8 cellular contexts compared by ENCODE assay signal in genomic region chr16:56682703-56683397, GRCh38. TPM values are rescaled to one million over a fixed set of nuclear protein-coding genes. Genes with fewer than 3 reads are reported as not detected.
DNase-seq lines count a peak whose midpoint lies in the region; ATAC-seq and TF ChIP-seq lines count a peak whose summit lies in the region.

No MANE protein-coding gene starts in this region.

- H3K9me3 ChIP-seq in BLaER1 treated with 17β-estradiol and CSF1 and Interleukin-3, amounts not matched to agents 10 nM and 100 nM (replicated peaks in 1 of 11): peaks cover 10 to 16% (median 14%) of the 10 kb centered on the region in 11 experiments; a peak in 21 of 22 replicates
- no peaks in the 10 kb centered on the region for H3K9me3 ChIP-seq in HCT116 (ENCODE audit: control insufficient read depth in 1 of 2, insufficient read depth in 1 of 2, low read depth in 1 of 2, low read length in 2 of 2)
- H3K9me3 ChIP-seq in iPS DF 6.9 (ENCODE audit: control insufficient read depth, insufficient read depth, low read length): no peaks in the 10 kb centered on the region

- WGBS in iPS DF 6.9 (ENCODE audit: insufficient coverage, insufficient read length): no CpG with 5 or more reads among the region's 8 CpGs

- TF ChIP-seq POLR2A in HCT116 (IDR thresholded peaks at IDR 0.05; ENCODE audit: borderline replicate concordance, extremely low read depth, insufficient read depth, insufficient read length): no peak

- RAD21 ChIA-PET in HCT116 (lab: Charles Lee; ENCODE audit: low non-redundant PET in 1 of 2, low total read pairs in 2 of 2, uncharacterized antibody in 2 of 2, unreplicated experiment in 2 of 2): interaction anchor here in 1 of 2 experiments (1.1 kb wide), 1 partner anchor 29 kb away, joined by 3 read pairs; no protein-coding TSS in a partner anchor

- no peaks in the 10 kb centered on the region for H3K9me3 Mint-ChIP-seq in activated CD8-positive, alpha-beta memory T cell treated with anti-CD3 and anti-CD28 coated beads, Interleukin-2, amount 10 ng/mL, durations not matched to agents 7 days and 5 days (ENCODE audit: low read depth)
- no peaks in the 10 kb centered on the region for H3K9me3 Mint-ChIP-seq in stimulated activated effector memory CD8-positive, alpha-beta T cell treated with anti-CD3 and anti-CD28 coated beads, Interleukin-12 subunit alpha, Interleukin-12 subunit beta, amount 100 ng/mL, for 72 hours

- no peaks in the 10 kb centered on the region for H3K79me2 ChIP-seq in HCT116 (ENCODE audit: insufficient read depth, low read length)

- H3K36me3 Mint-ChIP-seq in activated CD8-positive, alpha-beta memory T cell treated with anti-CD3 and anti-CD28 coated beads, Interleukin-2, amount 10 ng/mL, durations not matched to agents 7 days and 5 days: peaks cover 1% of the 10 kb centered on the region
- H3K36me3 Mint-ChIP-seq in stimulated activated effector memory CD8-positive, alpha-beta T cell treated with anti-CD3 and anti-CD28 coated beads, Interleukin-12 subunit alpha, Interleukin-12 subunit beta, amount 100 ng/mL, for 72 hours: peaks cover 7% of the 10 kb centered on the region

- no peaks in the 10 kb centered on the region for H3K9me2 ChIP-seq in HCT116 (ENCODE audit: insufficient read depth)

- ATAC-seq in HCT116: 0 out of 2 replicates have a peak, but pooled peaks have one; percentile 1
- ATAC-seq in activated CD8-positive, alpha-beta memory T cell treated with anti-CD3 and anti-CD28 coated beads, Interleukin-2, amount 10 ng/mL, durations not matched to agents 7 days and 5 days: peak; percentile 10
- no peak for ATAC-seq in stimulated activated effector memory CD8-positive, alpha-beta T cell treated with anti-CD3 and anti-CD28 coated beads, Interleukin-12 subunit alpha, Interleukin-12 subunit beta, amount 100 ng/mL, for 72 hours

- DNase-seq in HCT116 (ENCODE audit: low read depth, low spot score) (no peak), iPS DF 6.9 (ENCODE audit: low read depth, low spot score) (no peak), NCI-H2196 (lab: John Stamatoyannopoulos, UW; ENCODE audit: unreplicated experiment) (no peak), SW 1271 (lab: John Stamatoyannopoulos, UW) (no peak), NCI-H345 treated with DMSO at 0.1 percent for 48 hours (lab: John Stamatoyannopoulos, UW; ENCODE audit: unreplicated experiment) (no peak)
- no peak for DNase-seq in activated CD8-positive, alpha-beta memory T cell treated with anti-CD3 and anti-CD28 coated beads, Interleukin-2, amount 10 ng/mL, durations not matched to agents 7 days and 5 days
- no peak for DNase-seq in stimulated activated effector memory CD8-positive, alpha-beta T cell treated with anti-CD3 and anti-CD28 coated beads, Interleukin-12 subunit alpha, Interleukin-12 subunit beta, amount 100 ng/mL, for 72 hours (ENCODE audit: low spot score in 2 of 2)

- H3K27me3 ChIP-seq in BLaER1 treated with 17β-estradiol and CSF1 and Interleukin-3, amounts not matched to agents 10 nM and 100 nM: peaks cover 0 to 3% (median 0%) of the 10 kb centered on the region in 11 experiments; a peak in 1 of 22 replicates
- H3K27me3 ChIP-seq in HCT116 (ENCODE audit: insufficient read depth, low read length): no peaks in the 10 kb centered on the region
- peaks cover 2% of the 10 kb centered on the region; the same call in 1 of the 2 replicates for H3K27me3 ChIP-seq in iPS DF 6.9 (ENCODE audit: control insufficient read depth, insufficient read depth, low read length)

- H3K4me1 ChIP-seq in BLaER1 treated with 17β-estradiol and CSF1 and Interleukin-3, amounts not matched to agents 10 nM and 100 nM: peaks cover 32 to 60% (median 52%) of the 10 kb centered on the region in 10 experiments
- peaks cover 13 to 32% of the 10 kb centered on the region in 2 experiments; a peak in 3 of 4 replicates for H3K4me1 ChIP-seq in HCT116 (ENCODE audit: control insufficient read depth in 1 of 2, insufficient read depth in 2 of 2, low read length in 2 of 2)
- peaks cover 4% of the 10 kb centered on the region; the same call in 1 of the 2 replicates for H3K4me1 ChIP-seq in iPS DF 6.9 (ENCODE audit: control insufficient read depth, insufficient read depth, low read length)

- CTCF ChIA-PET in HCT116 (lab: Charles Lee): interaction anchor here (0.9 kb wide), 1 partner anchor 19 kb away, joined by 5 read pairs; no protein-coding TSS in a partner anchor
- CTCF ChIA-PET in activated CD8-positive, alpha-beta memory T cell treated with anti-CD3 and anti-CD28 coated beads, Interleukin-2, amount 10 ng/mL, durations not matched to agents 7 days and 5 days (lab: Charles Lee): interaction anchor here (0.8 to 3.9 kb wide), 7 partner anchors 9 to 106 kb away, joined by 3 to 30 read pairs (median 5); partner anchors contain the start of gene MT1E

- peaks cover 0 to 14% (median 3%) of the 10 kb centered on the region in 11 experiments; a peak in 4 of 22 replicates for H3K36me3 ChIP-seq in BLaER1 treated with 17β-estradiol and CSF1 and Interleukin-3, amounts not matched to agents 10 nM and 100 nM
- H3K36me3 ChIP-seq in HCT116 (ENCODE audit: control insufficient read depth in 1 of 2, insufficient read depth in 2 of 2, low read length in 2 of 2) (no peaks in the 10 kb centered on the region), iPS DF 6.9 (ENCODE audit: control insufficient read depth, insufficient read depth, low read length) (no peaks in the 10 kb centered on the region)

- BruUV-seq in HCT116 (replicated peaks; lab: Mats Ljungman, UMichigan): TSS peak; percentile 92

- peak overlapping the region; percentile 30 to 89 (median 80); a peak in 20 of 22 replicates for H3K27ac ChIP-seq in BLaER1 treated with 17β-estradiol and CSF1 and Interleukin-3, amounts not matched to agents 10 nM and 100 nM
- H3K27ac ChIP-seq in HCT116 (ENCODE audit: low read depth, low read length) (peak overlapping the region; percentile 61), iPS DF 6.9 (ENCODE audit: low read length) (no peak overlapping the region)

- TF ChIP-seq CTCF in HCT116 (IDR thresholded peaks at IDR 0.05 in 2 of 3, conservative IDR thresholded peaks at IDR 0.05 in 1 of 3; ENCODE audit: borderline replicate concordance in 1 of 3, insufficient read depth in 1 of 3, low read depth in 2 of 3, low read length in 2 of 3): no peak

- POLR2A ChIA-PET in HCT116 (lab: Charles Lee): interaction anchor here (0.9 to 2.4 kb wide), 5 partner anchors 8 to 57 kb away, joined by 3 to 9 read pairs (median 5); partner anchors contain the start of gene MT1E

- H3K4me3 Mint-ChIP-seq in activated CD8-positive, alpha-beta memory T cell treated with anti-CD3 and anti-CD28 coated beads, Interleukin-2, amount 10 ng/mL, durations not matched to agents 7 days and 5 days: peak overlapping the region; percentile 89
- H3K4me3 Mint-ChIP-seq in stimulated activated effector memory CD8-positive, alpha-beta T cell treated with anti-CD3 and anti-CD28 coated beads, Interleukin-12 subunit alpha, Interleukin-12 subunit beta, amount 100 ng/mL, for 72 hours: peak overlapping the region; percentile 86

- peaks cover 25% of the 10 kb centered on the region for H3K4me1 Mint-ChIP-seq in activated CD8-positive, alpha-beta memory T cell treated with anti-CD3 and anti-CD28 coated beads, Interleukin-2, amount 10 ng/mL, durations not matched to agents 7 days and 5 days
- H3K4me1 Mint-ChIP-seq in stimulated activated effector memory CD8-positive, alpha-beta T cell treated with anti-CD3 and anti-CD28 coated beads, Interleukin-12 subunit alpha, Interleukin-12 subunit beta, amount 100 ng/mL, for 72 hours: peaks cover 40% of the 10 kb centered on the region

- TF ChIP-seq RAD21 in HCT116 (IDR thresholded peaks at IDR 0.05; ENCODE audit: low read depth): no peak

- peak overlapping the region; percentile 92 for H3K27ac Mint-ChIP-seq in activated CD8-positive, alpha-beta memory T cell treated with anti-CD3 and anti-CD28 coated beads, Interleukin-2, amount 10 ng/mL, durations not matched to agents 7 days and 5 days
- H3K27ac Mint-ChIP-seq in stimulated activated effector memory CD8-positive, alpha-beta T cell treated with anti-CD3 and anti-CD28 coated beads, Interleukin-12 subunit alpha, Interleukin-12 subunit beta, amount 100 ng/mL, for 72 hours: peak overlapping the region; percentile 93

- H4K20me1 ChIP-seq in BLaER1 treated with 17β-estradiol and CSF1 and Interleukin-3, amounts not matched to agents 10 nM and 100 nM: peaks cover 0 to 12% (median 0%) of the 10 kb centered on the region in 11 experiments; a peak in 4 of 22 replicates
- H4K20me1 ChIP-seq in HCT116 (ENCODE audit: insufficient read depth): no peaks in the 10 kb centered on the region

- H3K4me3 ChIP-seq in BLaER1 treated with 17β-estradiol and CSF1 and Interleukin-3, amounts not matched to agents 10 nM and 100 nM: peak overlapping the region; percentile 55 to 78 (median 71)
- H3K4me3 ChIP-seq in HCT116 (replicated peaks in 1 of 2; ENCODE audit: low read depth in 1 of 2, low read length in 2 of 2) (peak overlapping the region; percentile 67 to 81), iPS DF 6.9 (ENCODE audit: low read length) (peak overlapping the region; percentile 58; the same call in 1 of the 2 replicates)

- H2AFZ ChIP-seq in HCT116 (ENCODE audit: low read depth, low read length, poor library complexity, severe bottlenecking): no peak overlapping the region

- H3K9ac ChIP-seq in BLaER1 treated with 17β-estradiol and CSF1 and Interleukin-3, amounts not matched to agents 10 nM and 100 nM: peak overlapping the region; percentile 75 to 92 (median 81)
- H3K9ac ChIP-seq in HCT116 (ENCODE audit: low read length): peak overlapping the region; percentile 76

- peak overlapping the region; percentile 90 to 99 (median 96) for H3K4me2 ChIP-seq in BLaER1 treated with 17β-estradiol and CSF1 and Interleukin-3, amounts not matched to agents 10 nM and 100 nM
- peak overlapping the region; percentile 96 for H3K4me2 ChIP-seq in HCT116 (ENCODE audit: low read length)

- H3K27me3 Mint-ChIP-seq in activated CD8-positive, alpha-beta memory T cell treated with anti-CD3 and anti-CD28 coated beads, Interleukin-2, amount 10 ng/mL, durations not matched to agents 7 days and 5 days: no peaks in the 10 kb centered on the region

- intact Hi-C loops in HCT116 (cut with micrococcal nuclease): loop anchor here (2.0 to 5.0 kb wide), 4 partner anchors 26 to 1181 kb away; partner anchors contain the start of genes MT1E, MT1F and MT2A

RNA-seq across cellular contexts. Expression of gene MT1X, which starts 0.6 kb away (rescaled TPM):
- 50.2 TPM for total RNA-seq in HCT116 (2021; ENCODE audit: unreplicated experiment)
- polyA plus RNA-seq in HCT116 (2012): 292 and 321 TPM in 2 replicates
- 10 to 100 TPM; 34.2 to 39.5 TPM for total RNA-seq in activated CD8-positive, alpha-beta memory T cell treated with anti-CD3 and anti-CD28 coated beads, Interleukin-2, amount 10 ng/mL, durations not matched to agents 7 days and 5 days

RNA-seq across cellular contexts. Expression of gene MT1H, which starts 13.2 kb away (rescaled TPM):
- not detected for total RNA-seq in HCT116 (2021; ENCODE audit: unreplicated experiment)
- polyA plus RNA-seq in HCT116 (2012): not detected in 2 replicates
- not detected for total RNA-seq in activated CD8-positive, alpha-beta memory T cell treated with anti-CD3 and anti-CD28 coated beads, Interleukin-2, amount 10 ng/mL, durations not matched to agents 7 days and 5 days

RNA-seq across cellular contexts. Expression of gene MT1G, which starts 15.0 kb away (rescaled TPM):
- 1.2 TPM for total RNA-seq in HCT116 (2021; ENCODE audit: unreplicated experiment)
- polyA plus RNA-seq in HCT116 (2012): not detected in 2 replicates
- 1 to 10 TPM; 2.8 to 3.4 TPM for total RNA-seq in activated CD8-positive, alpha-beta memory T cell treated with anti-CD3 and anti-CD28 coated beads, Interleukin-2, amount 10 ng/mL, durations not matched to agents 7 days and 5 days

RNA-seq across cellular contexts. Expression of gene MT1F, which starts 25.1 kb away (rescaled TPM):
- total RNA-seq in HCT116 (2021; ENCODE audit: unreplicated experiment): 7.3 TPM
- polyA plus RNA-seq in HCT116 (2012): 24.2 and 24.5 TPM in 2 replicates
- total RNA-seq in activated CD8-positive, alpha-beta memory T cell treated with anti-CD3 and anti-CD28 coated beads, Interleukin-2, amount 10 ng/mL, durations not matched to agents 7 days and 5 days: 10 to 100 TPM; 11.4 to 20.6 TPM

RNA-seq across cellular contexts. Expression of gene MT1B, which starts 31.2 kb away (rescaled TPM):
- total RNA-seq in HCT116 (2021; ENCODE audit: unreplicated experiment): not detected
- polyA plus RNA-seq in HCT116 (2012): 0.26 TPM in 1 of 2 replicates, not detected in the other
- total RNA-seq in activated CD8-positive, alpha-beta memory T cell treated with anti-CD3 and anti-CD28 coated beads, Interleukin-2, amount 10 ng/mL, durations not matched to agents 7 days and 5 days: not detected
